In the genomic region with DNA sequence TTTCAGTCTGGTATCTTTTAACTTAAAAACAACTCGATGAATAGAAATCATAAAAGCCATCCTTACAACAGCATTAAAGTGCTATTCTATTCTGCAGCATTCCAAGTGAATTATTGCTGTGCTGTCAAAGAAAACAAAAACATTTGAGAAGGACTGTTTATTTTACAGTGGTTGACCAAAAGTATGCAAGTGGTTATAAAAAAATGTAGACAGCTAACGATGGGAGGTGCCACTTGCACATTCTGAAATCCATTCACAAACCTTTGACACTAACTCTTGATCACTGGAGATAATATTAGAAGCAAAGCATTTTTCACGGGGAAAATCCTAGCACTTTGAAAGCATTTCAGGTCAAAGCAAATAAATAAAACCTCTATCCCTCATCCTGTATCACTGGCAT, we compare ENCODE assay signal across 14 cellular contexts. TPM values are rescaled to one million over a fixed set of nuclear protein-coding genes. Genes with fewer than 3 reads are reported as not detected.
DNase-seq lines count a peak whose midpoint lies in the region; ATAC-seq and TF ChIP-seq lines count a peak whose summit lies in the region.
"Had no signal": no experiment of that assay in that cellular context is flagged by ENCODE, and none has a peak within 500 bp of the region (broad histone marks: within the 10 kb centered on the region; RNA-seq: fewer than 3 reads in every experiment).

No MANE protein-coding gene starts in this region.

- no peaks in the 10 kb centered on the region; the same call in 1 of the 2 replicates for H4K20me1 ChIP-seq in KMS-11 (ENCODE audit: insufficient read depth)

- no peak overlapping the region for H2AFZ ChIP-seq in KMS-11 (ENCODE audit: low read depth)

- H3K4me1 ChIP-seq in KMS-11 (ENCODE audit: low read depth, poor library complexity, severe bottlenecking), result peaks cover 32% of the 10 kb centered on the region
- H3K4me1 ChIP-seq in breast epithelium, result no peaks in the 10 kb centered on the region

- no peaks in the 10 kb centered on the region for H3K36me3 Mint-ChIP-seq in natural killer cell treated with Interleukin-12 subunit alpha and Interleukin-12 subunit beta and Interleukin-15 and Interleukin-18, amount 100 ng/mL, for 72 hours

- no peaks in the 10 kb centered on the region for H3K9me3 ChIP-seq in breast epithelium
- H3K9me3 ChIP-seq: transverse colon had no signal

- peaks cover 0 to 19% of the 10 kb centered on the region in 2 donors for H3K4me1 Mint-ChIP-seq in natural killer cell treated with Interleukin-12 subunit alpha and Interleukin-12 subunit beta and Interleukin-15 and Interleukin-18, amount 100 ng/mL, for 72 hours (ENCODE audit: low read depth in 2 of 2)

- H3K9ac ChIP-seq in KMS-11, result no peak overlapping the region

- no peaks in the 10 kb centered on the region for H3K9me3 Mint-ChIP-seq in natural killer cell treated with Interleukin-12 subunit alpha and Interleukin-12 subunit beta and Interleukin-15 and Interleukin-18, amount 100 ng/mL, for 72 hours
- H3K9me3 Mint-ChIP-seq: activated naive CD4-positive, alpha-beta T cell treated with anti-CD3 and anti-CD28 coated beads for 36 hours had no signal

- peaks cover 17 to 30% of the 10 kb centered on the region in 2 donors for H3K27me3 Mint-ChIP-seq in natural killer cell treated with Interleukin-12 subunit alpha and Interleukin-12 subunit beta and Interleukin-15 and Interleukin-18, amount 100 ng/mL, for 72 hours

- TF ChIP-seq CTCF in AG09319 (IDR thresholded peaks at IDR 0.05; ENCODE audit: low read depth, low read length) (no peak), KMS-11 (conservative IDR thresholded peaks at IDR 0.05; ENCODE audit: low read depth, low read length) (no peak), breast epithelium (IDR thresholded peaks at IDR 0.05) (no peak)

- peak; percentile 73 for DNase-seq in AG09319 (ENCODE audit: extremely low read depth, low read depth)
- no peak for DNase-seq in breast epithelium (ENCODE audit: low spot score in 2 of 2)
- DNase-seq in lung microvascular endothelial cell (ENCODE audit: low read depth in 2 of 2), result peak; percentile 51 to 72
- DNase-seq in SHP77 treated with DMSO at 0.1 percent for 48 hours (lab: John Stamatoyannopoulos, UW), result no peak
- no peak for DNase-seq in natural killer cell treated with Interleukin-12 subunit alpha and Interleukin-12 subunit beta and Interleukin-15 and Interleukin-18, amount 100 ng/mL, for 72 hours (ENCODE audit: low spot score)
- no peak for DNase-seq in DMS53 treated with DMSO at 0.1 percent for 48 hours (lab: John Stamatoyannopoulos, UW; ENCODE audit: unreplicated experiment)
- DNase-seq: activated CD4-positive, alpha-beta T cell treated with anti-CD3 and anti-CD28 coated beads, Interleukin-2, amount 50 U/mL, for 48 hours; activated naive CD4-positive, alpha-beta T cell treated with anti-CD3 and anti-CD28 coated beads for 36 hours; Karpas-422; NCI-H446 treated with DMSO at 0.1 percent for 48 hours; transverse colon had no signal

- intact Hi-C loops in breast epithelium (cut with DNase I; ENCODE audit: low total_unique reads), result no loop called here

- H3K27me3 ChIP-seq in KMS-11 (ENCODE audit: insufficient read depth, low read depth) (no peaks in the 10 kb centered on the region), breast epithelium (no peaks in the 10 kb centered on the region)
- H3K27me3 ChIP-seq: transverse colon had no signal

- no peak for ATAC-seq in HG03025 (IDR thresholded peaks at IDR 0.05; ENCODE audit: low FRiP score, unreplicated experiment)
- ATAC-seq in natural killer cell treated with Interleukin-12 subunit alpha and Interleukin-12 subunit beta and Interleukin-15 and Interleukin-18, amount 100 ng/mL, for 72 hours, result no peak

- H3K79me2 ChIP-seq in KMS-11 (ENCODE audit: insufficient read depth, low read depth), result no peaks in the 10 kb centered on the region

- no peak overlapping the region for H3K4me3 Mint-ChIP-seq in natural killer cell treated with Interleukin-12 subunit alpha and Interleukin-12 subunit beta and Interleukin-15 and Interleukin-18, amount 100 ng/mL, for 72 hours
- H3K4me3 Mint-ChIP-seq: activated naive CD4-positive, alpha-beta T cell treated with anti-CD3 and anti-CD28 coated beads for 36 hours had no signal

- H3K4me2 ChIP-seq in KMS-11, result 0 out of 2 replicates have a peak overlapping the region, but pooled peaks have one; percentile 5

- TF ChIP-seq POLR2A in breast epithelium (IDR thresholded peaks at IDR 0.05), result no peak

- H3K27ac ChIP-seq in KMS-11, result no peak overlapping the region
- no peak overlapping the region for H3K27ac ChIP-seq in breast epithelium
- H3K27ac ChIP-seq: C4-2B, transverse colon had no signal

- no peak overlapping the region for H3K4me3 ChIP-seq in KMS-11 (IDR thresholded peaks at IDR 0.05; ENCODE audit: insufficient read depth, low read depth, low read length)
- peak overlapping the region in 2 of 3 donors; percentile 45 to 67 for H3K4me3 ChIP-seq in breast epithelium
- H3K4me3 ChIP-seq: transverse colon had no signal

- H3K36me3 ChIP-seq in KMS-11 (ENCODE audit: insufficient read depth) (no peaks in the 10 kb centered on the region), breast epithelium (no peaks in the 10 kb centered on the region)
- H3K36me3 ChIP-seq: transverse colon had no signal

- H3K27ac Mint-ChIP-seq in natural killer cell treated with Interleukin-12 subunit alpha and Interleukin-12 subunit beta and Interleukin-15 and Interleukin-18, amount 100 ng/mL, for 72 hours, result no peak overlapping the region
- H3K27ac Mint-ChIP-seq: activated naive CD4-positive, alpha-beta T cell treated with anti-CD3 and anti-CD28 coated beads for 36 hours had no signal

RNA-seq across cellular contexts. Expression of a gene that starts 55.6 kb away (rescaled TPM):
- total RNA-seq in breast epithelium (under 1 TPM in 1 of 3 donors, not detected in 2; 0.16 TPM), lung microvascular endothelial cell (3.4 and 7.8 TPM in 2 replicates)
- total RNA-seq in natural killer cell treated with Interleukin-12 subunit alpha and Interleukin-12 subunit beta and Interleukin-15 and Interleukin-18, amount 100 ng/mL, for 72 hours, result not detected
- total RNA-seq: activated naive CD4-positive, alpha-beta T cell treated with anti-CD3 and anti-CD28 coated beads for 36 hours had no signal

Comparison
In these comparisons a context has a peak if more than half of its experiments do, and no peak if none do; other contexts are left out.
1. DNase-seq: peak in AG09319 (single experiment) and lung microvascular endothelial cell (2 of 2); none in breast epithelium (0 of 2), SHP77 treated with DMSO at 0.1 percent for 48 hours (single experiment), natural killer cell treated with Interleukin-12 subunit alpha and Interleukin-12 subunit beta and Interleukin-15 and Interleukin-18, amount 100 ng/mL, for 72 hours (single experiment) and DMS53 treated with DMSO at 0.1 percent for 48 hours (single experiment).